ENCODE assay signal across 10 cellular contexts in the genomic region with DNA sequence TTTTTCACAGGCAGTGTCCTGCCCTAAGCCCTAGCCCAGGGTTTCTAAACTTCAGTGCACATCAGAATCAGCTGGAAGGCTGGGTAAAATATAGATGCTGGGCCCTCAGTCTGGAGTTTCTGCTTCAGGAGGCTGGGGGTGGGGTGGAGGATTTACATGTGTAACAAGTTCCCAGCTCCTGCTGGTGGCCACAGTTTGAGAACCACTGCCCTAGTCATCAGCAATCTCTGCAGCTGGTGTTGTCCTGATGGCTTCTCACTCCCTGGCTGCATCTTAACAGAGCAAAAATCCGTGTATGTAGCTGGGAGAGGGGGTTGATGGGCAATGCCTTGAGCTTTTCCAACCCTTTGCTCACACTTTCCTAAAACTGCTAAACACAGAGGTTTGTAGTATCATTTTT.
DNase-seq lines count a peak whose midpoint lies in the region; ATAC-seq and TF ChIP-seq lines count a peak whose summit lies in the region.
"Had no signal": no experiment of that assay in that cellular context is flagged by ENCODE, and none has a peak within 500 bp of the region (broad histone marks: within the 10 kb centered on the region; RNA-seq: fewer than 3 reads in every experiment).

No MANE protein-coding gene starts in this region.

- peak; percentile 72 for DNase-seq in adipocyte (ENCODE audit: low read depth)
- DNase-seq in foreskin keratinocyte: no peak
- no peak for DNase-seq in prostate gland (ENCODE audit: low spot score)
- DNase-seq in D341Med (ENCODE audit: low spot score): no peak
- DNase-seq: COR-L47, NCI-H1436 had no signal

- intact Hi-C loops in prostate gland (cut with DNase I): loop anchor here (2.0 to 5.0 kb wide), 5 partner anchors 116 to 628 kb away; a partner anchor contains a TSS

- TF ChIP-seq CTCF in C4-2B (conservative IDR thresholded peaks at IDR 0.05) (no peak), foreskin keratinocyte (conservative IDR thresholded peaks at IDR 0.05) (no peak), prostate gland (IDR thresholded peaks at IDR 0.05) (no peak)

- ATAC-seq in foreskin keratinocyte: no peak
- ATAC-seq in HG03196 (IDR thresholded peaks at IDR 0.05; ENCODE audit: unreplicated experiment): no peak
- ATAC-seq in GM21737 (IDR thresholded peaks at IDR 0.05; ENCODE audit: unreplicated experiment): no peak
- no peak for ATAC-seq in HG02852 (IDR thresholded peaks at IDR 0.05; ENCODE audit: unreplicated experiment)

- H3K4me3 ChIP-seq in adipocyte (ENCODE audit: low read length) (peak overlapping the region; percentile 66), prostate gland (no peak overlapping the region)

- 22% methylated on average over 1 of the region's 1 CpG for WGBS in prostate gland

- H3K27me3 ChIP-seq in adipocyte (replicated peaks; ENCODE audit: control insufficient read depth, insufficient read depth, low read length): no peaks in the 10 kb centered on the region
- H3K27me3 ChIP-seq in foreskin keratinocyte: no peaks in the 10 kb centered on the region
- no peaks in the 10 kb centered on the region for H3K27me3 ChIP-seq in prostate gland (replicated peaks; ENCODE audit: insufficient read depth)

- H3K9me3 ChIP-seq in adipocyte (ENCODE audit: control insufficient read depth, low read length) (no peaks in the 10 kb centered on the region), prostate gland (no peaks in the 10 kb centered on the region)

- H3K4me1 ChIP-seq in adipocyte (ENCODE audit: control insufficient read depth, insufficient read depth, low read length) (peaks cover 28% of the 10 kb centered on the region), foreskin keratinocyte (peaks cover 12% of the 10 kb centered on the region), prostate gland (replicated peaks) (peaks cover 9% of the 10 kb centered on the region)

- H3K27ac ChIP-seq in C4-2B (peak overlapping the region; percentile 46; the same call in 1 of the 2 replicates), foreskin keratinocyte (peak overlapping the region; percentile 65), prostate gland (peak overlapping the region; percentile 76 to 77)

- H3K36me3 ChIP-seq in adipocyte (ENCODE audit: control insufficient read depth, insufficient read depth, low read length, severe bottlenecking) (no peaks in the 10 kb centered on the region), prostate gland (no peaks in the 10 kb centered on the region)

- peak overlapping the region; percentile 87 for H3K9ac ChIP-seq in adipocyte (ENCODE audit: low read length)

- TF ChIP-seq POLR2A in prostate gland (IDR thresholded peaks at IDR 0.05): no peak
